ENCODE assay signal across 15 cellular contexts in the genomic region with DNA sequence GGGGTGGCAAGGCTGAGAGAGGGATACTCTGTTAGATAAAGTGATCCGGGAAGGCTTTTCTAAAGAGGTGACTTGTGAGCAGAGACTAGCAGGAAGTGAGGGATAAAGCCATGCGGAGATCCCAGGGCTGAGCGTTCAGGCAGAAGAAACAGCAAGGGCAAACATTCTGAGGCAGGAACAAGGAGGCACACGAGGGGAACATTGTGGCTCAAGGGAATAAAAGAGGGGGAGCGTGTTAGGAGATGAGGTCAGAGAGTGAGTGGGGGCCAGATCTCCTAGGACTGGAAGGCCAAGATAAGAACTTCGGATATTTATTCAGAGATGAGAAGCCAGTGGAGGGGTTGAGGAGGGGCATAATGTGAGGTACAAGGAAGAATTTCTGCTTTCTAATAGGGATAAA.
"Had no signal": no experiment of that assay in that cellular context is flagged by ENCODE, and none has a peak within 500 bp of the region (broad histone marks: within the 10 kb centered on the region; RNA-seq: fewer than 3 reads in every experiment).

No MANE protein-coding gene starts in this region.

- H3K27me3 ChIP-seq: foreskin keratinocyte, ovary, tibial artery had no signal

- H3K4me3 ChIP-seq: ovary, tibial artery had no signal

- H3K9me3 ChIP-seq: ovary, tibial artery had no signal

- H3K36me3 ChIP-seq: ovary, tibial artery had no signal

- H3K27ac ChIP-seq: foreskin keratinocyte, ovary, tibial artery had no signal

- DNase-seq: activated CD4-positive, alpha-beta T cell treated with anti-CD3 and anti-CD28 coated beads, Interleukin-2, amount 50 U/mL, for 1 hour; activated CD4-positive, CD25-positive, alpha-beta regulatory T cell treated with anti-CD3 and anti-CD28 coated beads, Interleukin-2, amount 50 U/mL, for 72 hours; activated CD8-positive, alpha-beta memory T cell treated with anti-CD3 and anti-CD28 coated beads, Interleukin-2, amount 50 U/mL, for 4 hours; activated effector memory CD4-positive, alpha-beta T cell treated with Interleukin-2 at 50 U/mL for 16 hours; activated naive CD4-positive, alpha-beta T cell treated with anti-CD3 and anti-CD28 coated beads, Interleukin-2, amount 10 ng/mL, durations not matched to agents 7 days and 5 days; activated naive CD8-positive, alpha-beta T cell treated with anti-CD3 and anti-CD28 coated beads, Interleukin-2, amount 50 U/mL, for 24 hours; activated T-cell treated with anti-CD3 and anti-CD28 coated beads, Interleukin-2, amount 50 U/mL, for 48 hours; anterior cingulate cortex; central memory CD4-positive, alpha-beta T cell; foreskin keratinocyte; ovary; stimulated activated CD4-positive, alpha-beta T cell treated with anti-CD3 and anti-CD28 coated beads, Interleukin-2, amount 100 ng/mL, for 24 hours; stimulated activated naive CD4-positive, alpha-beta T cell treated with Interleukin-2 at 50 U/mL for 16 hours; T1000; tibial artery had no signal

- ATAC-seq: activated naive CD8-positive, alpha-beta T cell treated with anti-CD3 and anti-CD28 coated beads, Interleukin-2, amount 50 U/mL, for 24 hours; foreskin keratinocyte had no signal
